ENCODE assay signal across 13 cellular contexts in genomic region chr10:113644185-113645120, GRCh38. TPM values are rescaled to one million over a fixed set of nuclear protein-coding genes. Genes with fewer than 3 reads are reported as not detected.
A peak's percentile ranks its signal among the peaks of the same experiment; 100 is the strongest.
DNase-seq lines count a peak whose midpoint lies in the region; ATAC-seq and TF ChIP-seq lines count a peak whose summit lies in the region.
"Had no signal": no experiment of that assay in that cellular context is flagged by ENCODE, and none has a peak within 500 bp of the region (broad histone marks: within the 10 kb centered on the region; RNA-seq: fewer than 3 reads in every experiment).

No MANE protein-coding gene starts in this region.

- H3K4me3 Mint-ChIP-seq in neural crest cell: no peak overlapping the region
- H3K4me3 Mint-ChIP-seq in CD4-positive, alpha-beta T cell: no peak overlapping the region

- DNase-seq in COLO829 (ENCODE audit: low spot score): peak; percentile 37
- DNase-seq in RWPE2 (ENCODE audit: low spot score): no peak
- peak; percentile 21 for DNase-seq in fibroblast of pulmonary artery (ENCODE audit: low read depth)
- no peak for DNase-seq in neural crest cell (ENCODE audit: low read depth, low spot score)
- DNase-seq in cerebellar cortex (ENCODE audit: low spot score): no peak
- DNase-seq in CD4-positive, alpha-beta T cell: no peak
- DNase-seq in NCI-H82 treated with DMSO at 0.1 percent for 48 hours (lab: John Stamatoyannopoulos, UW; ENCODE audit: unreplicated experiment): no peak
- DNase-seq in GF-D8 (lab: John Stamatoyannopoulos, UW): no peak
- DNase-seq: C1 segment of cervical spinal cord, NCI-H1092 treated with DMSO at 0.1 percent for 48 hours, NCI-H82 had no signal

- CTCF ChIA-PET in CD4-positive, alpha-beta T cell (lab: Charles Lee): interaction anchor here (0.6 kb wide), 1 partner anchor 1531 kb away, joined by 3 read pairs; no protein-coding TSS in a partner anchor

- H3K36me3 Mint-ChIP-seq in neural crest cell (ENCODE audit: low read depth): no peaks in the 10 kb centered on the region
- no peaks in the 10 kb centered on the region for H3K36me3 Mint-ChIP-seq in CD4-positive, alpha-beta T cell (ENCODE audit: low read depth)

- peaks cover 5% of the 10 kb centered on the region for H3K4me1 ChIP-seq in RWPE2 (ENCODE audit: insufficient read depth, poor library complexity, severe bottlenecking)

- peak overlapping the region; percentile 85 for H3K27ac Mint-ChIP-seq in neural crest cell (ENCODE audit: unreplicated experiment)
- no peak overlapping the region for H3K27ac Mint-ChIP-seq in CD4-positive, alpha-beta T cell

- no peak overlapping the region for H3K27ac ChIP-seq in RWPE2 (ENCODE audit: poor library complexity, severe bottlenecking)
- H3K27ac ChIP-seq in CD4-positive, alpha-beta T cell (ENCODE audit: low read depth, low read length): no peak overlapping the region

- H3K4me3 ChIP-seq in RWPE2 (ENCODE audit: severe bottlenecking) (no peak overlapping the region), fibroblast of pulmonary artery (replicated peaks; ENCODE audit: low read depth, low read length) (no peak overlapping the region)

- peaks cover 20% of the 10 kb centered on the region for H3K27me3 ChIP-seq in RWPE2 (ENCODE audit: insufficient read depth, poor library complexity, severe bottlenecking)
- H3K27me3 ChIP-seq in CD4-positive, alpha-beta T cell (ENCODE audit: control insufficient read depth, insufficient read depth, low read length): peaks cover 23% of the 10 kb centered on the region

- H3K4me1 Mint-ChIP-seq in neural crest cell: peaks cover 16% of the 10 kb centered on the region
- H3K4me1 Mint-ChIP-seq in CD4-positive, alpha-beta T cell (ENCODE audit: low read depth): no peaks in the 10 kb centered on the region

- TF ChIP-seq CTCF in RWPE2 (IDR thresholded peaks at IDR 0.05; ENCODE audit: poor library complexity, severe bottlenecking) (no peak), fibroblast of pulmonary artery (IDR thresholded peaks at IDR 0.05; ENCODE audit: low read length, missing control alignments) (no peak), neural crest cell (conservative IDR thresholded peaks at IDR 0.05) (no peak)
- no peak for TF ChIP-seq CTCF in CD4-positive, alpha-beta T cell (IDR thresholded peaks at IDR 0.05)

- POLR2A ChIA-PET in CD4-positive, alpha-beta T cell (lab: Charles Lee): no interaction called here

- peaks cover 2% of the 10 kb centered on the region for H3K9me3 Mint-ChIP-seq in neural crest cell
- H3K9me3 Mint-ChIP-seq in CD4-positive, alpha-beta T cell: no peaks in the 10 kb centered on the region

- H3K27me3 Mint-ChIP-seq in neural crest cell (ENCODE audit: low read depth): no peaks in the 10 kb centered on the region
- H3K27me3 Mint-ChIP-seq in CD4-positive, alpha-beta T cell: peaks cover 38% of the 10 kb centered on the region

- peak; percentile 40; the same call in 1 of the 3 replicates for ATAC-seq in RWPE2 (ENCODE audit: low read depth)
- no peak for ATAC-seq in CD4-positive, alpha-beta T cell (ENCODE audit: poor library complexity)

- no peaks in the 10 kb centered on the region for H3K36me3 ChIP-seq in RWPE2 (ENCODE audit: low read depth)

- H3K9me3 ChIP-seq in RWPE2 (ENCODE audit: severe bottlenecking): no peaks in the 10 kb centered on the region
- H3K9me3 ChIP-seq in CD4-positive, alpha-beta T cell (ENCODE audit: control insufficient read depth, low read length): no peaks in the 10 kb centered on the region

- intact Hi-C loops in CD4-positive, alpha-beta T cell (cut with DNase I, micrococcal nuclease): no loop called here

RNA-seq across cellular contexts. Expression of gene NRAP, which starts 19.4 kb away (rescaled TPM):
- total RNA-seq in neural crest cell: not detected in 2 replicates
- total RNA-seq in CD4-positive, alpha-beta T cell: not detected
- total RNA-seq: glomerular endothelial cell, mononuclear cell had no signal

RNA-seq across cellular contexts. Expression of gene CASP7, which starts 35.3 kb away (rescaled TPM):
- 16.6 and 17.4 TPM in 2 replicates for total RNA-seq in neural crest cell
- total RNA-seq in CD4-positive, alpha-beta T cell: 1 to 10 TPM; 8.5 to 8.6 TPM

Comparison
In these comparisons a context has a peak if more than half of its experiments do, and no peak if none do; other contexts are left out.
1. DNase-seq: peak in COLO829 (single experiment) and fibroblast of pulmonary artery (single experiment); none in RWPE2 (single experiment), neural crest cell (single experiment), cerebellar cortex (single experiment), CD4-positive, alpha-beta T cell (0 of 10), NCI-H82 treated with DMSO at 0.1 percent for 48 hours (single experiment) and GF-D8 (single experiment).